In the genomic region with DNA sequence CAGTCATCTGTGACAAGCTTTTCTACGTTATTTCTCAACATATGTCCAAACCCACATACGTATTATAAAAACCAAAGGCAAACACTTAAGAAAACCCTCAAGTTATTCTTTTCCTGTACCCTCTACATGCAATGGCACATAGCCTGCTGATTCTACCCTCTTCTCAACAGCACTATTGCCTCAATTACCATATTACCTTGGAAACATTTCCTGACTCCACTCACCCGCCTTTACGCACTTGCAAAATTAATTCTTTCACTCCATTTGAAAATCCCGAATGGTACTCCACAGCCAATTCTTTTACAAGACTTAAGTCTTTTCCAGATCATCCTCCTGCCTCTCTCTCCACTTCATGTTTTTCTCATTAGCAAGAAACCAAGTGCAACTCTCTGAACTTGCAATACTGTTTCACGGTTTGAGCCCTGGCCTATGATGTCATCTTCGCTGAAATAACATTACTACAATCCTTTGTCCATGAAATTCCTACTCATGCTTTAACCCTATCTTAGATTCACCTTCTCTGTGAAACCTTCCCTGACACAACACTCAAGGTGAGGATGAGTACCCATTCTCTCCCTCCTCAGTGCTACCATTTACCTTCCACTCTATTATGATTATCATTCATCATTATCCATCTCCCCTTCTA, we compare ENCODE assay signal across 14 cellular contexts. TPM values are rescaled to one million over a fixed set of nuclear protein-coding genes. Genes with fewer than 3 reads are reported as not detected.
DNase-seq lines count a peak whose midpoint lies in the region; ATAC-seq, FAIRE-seq and TF ChIP-seq lines count a peak whose summit lies in the region.
"Had no signal": no experiment of that assay in that cellular context is flagged by ENCODE, and none has a peak within 500 bp of the region (broad histone marks: within the 10 kb centered on the region; RNA-seq: fewer than 3 reads in every experiment).

No MANE protein-coding gene starts in this region.

- WGBS in lung, 2 donors: 34 to 53% methylated on average over 7 of the region's 7 CpGs

- CTCF ChIA-PET in activated CD8-positive, alpha-beta memory T cell treated with anti-CD3 and anti-CD28 coated beads, Interleukin-2, amount 10 ng/mL, durations not matched to agents 7 days and 5 days (lab: Charles Lee): no interaction called here

- no peak overlapping the region for H3K4me3 ChIP-seq in astrocyte of the spinal cord (ENCODE audit: low read depth, low read length)
- H3K4me3 ChIP-seq in lung: no peak overlapping the region
- H3K4me3 ChIP-seq: hepatocyte had no signal

- no peaks in the 10 kb centered on the region for H3K9me3 Mint-ChIP-seq in HFFc6
- H3K9me3 Mint-ChIP-seq in activated CD8-positive, alpha-beta memory T cell treated with anti-CD3 and anti-CD28 coated beads, Interleukin-2, amount 10 ng/mL, durations not matched to agents 7 days and 5 days (ENCODE audit: low read depth): no peaks in the 10 kb centered on the region
- H3K9me3 Mint-ChIP-seq: CD8-positive, alpha-beta memory T cell had no signal

- TF ChIP-seq CTCF in HFFc6 (IDR thresholded peaks at IDR 0.05) (no peak), astrocyte of the spinal cord (IDR thresholded peaks at IDR 0.05; ENCODE audit: low read depth, low read length) (no peak), lung (IDR thresholded peaks at IDR 0.05; ENCODE audit: control extremely low read depth, extremely low read depth) (no peak)

- no peak overlapping the region for H3K27ac ChIP-seq in lung (ENCODE audit: low read depth in 1 of 2, low read length in 1 of 2)
- H3K27ac ChIP-seq: hepatocyte had no signal

- peaks cover 46% of the 10 kb centered on the region for H3K4me1 Mint-ChIP-seq in HFFc6 (ENCODE audit: low read depth)
- peaks cover 2% of the 10 kb centered on the region for H3K4me1 Mint-ChIP-seq in activated CD8-positive, alpha-beta memory T cell treated with anti-CD3 and anti-CD28 coated beads, Interleukin-2, amount 10 ng/mL, durations not matched to agents 7 days and 5 days

- H3K9me3 ChIP-seq in lung (ENCODE audit: control insufficient read depth in 2 of 2, insufficient read depth in 1 of 2, low read length in 1 of 2): no peaks in the 10 kb centered on the region

- H3K4me1 ChIP-seq in lung (ENCODE audit: control insufficient read depth in 2 of 2, insufficient read depth in 2 of 2, low read length in 2 of 2): peaks cover 7 to 24% of the 10 kb centered on the region in 2 donors

- H3K36me3 ChIP-seq in lung (ENCODE audit: control insufficient read depth in 2 of 2, insufficient read depth in 2 of 2, low read length in 2 of 2): no peaks in the 10 kb centered on the region

- no peak overlapping the region; the same call in none of the 2 replicates for H3K27ac Mint-ChIP-seq in HFFc6
- H3K27ac Mint-ChIP-seq in activated CD8-positive, alpha-beta memory T cell treated with anti-CD3 and anti-CD28 coated beads, Interleukin-2, amount 10 ng/mL, durations not matched to agents 7 days and 5 days: no peak overlapping the region
- H3K27ac Mint-ChIP-seq: CD8-positive, alpha-beta memory T cell had no signal

- in situ Hi-C loops in astrocyte of the spinal cord (cut with HindIII; ENCODE audit: low sequenced_read_pairs): no loop called here

- DNase-seq in AG20443 (ENCODE audit: low spot score) (peak; percentile 48), HFFc6 (peak; percentile 10), astrocyte of the spinal cord (ENCODE audit: low read depth, low spot score) (peak; percentile 74), lung (ENCODE audit: low spot score) (peak; percentile 35), RCC 7860 (ENCODE audit: low spot score) (no peak), urothelium cell line (ENCODE audit: low spot score) (no peak)
- DNase-seq in activated CD8-positive, alpha-beta memory T cell treated with anti-CD3 and anti-CD28 coated beads, Interleukin-2, amount 10 ng/mL, durations not matched to agents 7 days and 5 days: no peak
- no peak for DNase-seq in stimulated activated CD4-positive, alpha-beta T cell treated with anti-CD3 and anti-CD28 coated beads, Interleukin-12 subunit alpha, Interleukin-12 subunit beta, amount 100 ng/mL, for 4 hours
- DNase-seq: activated CD4-positive, alpha-beta T cell treated with anti-CD3 and anti-CD28 coated beads, Interleukin-2, amount 50 U/mL, for 4 hours; activated naive CD4-positive, alpha-beta T cell treated with anti-CD3 and anti-CD28 coated beads, Interleukin-2, amount 50 U/mL, for 16 hours; CD8-positive, alpha-beta memory T cell; effector CD8-positive, alpha-beta T cell; T-helper 1 cell had no signal

- no peak overlapping the region for H3K4me3 Mint-ChIP-seq in HFFc6
- H3K4me3 Mint-ChIP-seq in activated CD8-positive, alpha-beta memory T cell treated with anti-CD3 and anti-CD28 coated beads, Interleukin-2, amount 10 ng/mL, durations not matched to agents 7 days and 5 days: no peak overlapping the region
- H3K4me3 Mint-ChIP-seq: CD8-positive, alpha-beta memory T cell had no signal

- no peaks in the 10 kb centered on the region for H3K36me3 Mint-ChIP-seq in HFFc6 (ENCODE audit: low read depth)
- H3K36me3 Mint-ChIP-seq in activated CD8-positive, alpha-beta memory T cell treated with anti-CD3 and anti-CD28 coated beads, Interleukin-2, amount 10 ng/mL, durations not matched to agents 7 days and 5 days: no peaks in the 10 kb centered on the region
- H3K36me3 Mint-ChIP-seq: CD8-positive, alpha-beta memory T cell had no signal

- no peak for FAIRE-seq in RCC 7860 (lab: Jason Lieb, UNC)
- no peak for FAIRE-seq in urothelium cell line (lab: Jason Lieb, UNC)

- ATAC-seq in lung (ENCODE audit: insufficient read depth, low FRiP score): peak; percentile 75
- ATAC-seq in activated CD8-positive, alpha-beta memory T cell treated with anti-CD3 and anti-CD28 coated beads, Interleukin-2, amount 10 ng/mL, durations not matched to agents 7 days and 5 days: no peak

- H3K27me3 ChIP-seq in lung (ENCODE audit: control insufficient read depth, insufficient read depth): no peaks in the 10 kb centered on the region
- H3K27me3 ChIP-seq: hepatocyte had no signal

- H3K27me3 Mint-ChIP-seq in HFFc6 (ENCODE audit: insufficient read depth): no peaks in the 10 kb centered on the region
- H3K27me3 Mint-ChIP-seq in activated CD8-positive, alpha-beta memory T cell treated with anti-CD3 and anti-CD28 coated beads, Interleukin-2, amount 10 ng/mL, durations not matched to agents 7 days and 5 days: no peaks in the 10 kb centered on the region

RNA-seq across cellular contexts. Expression of a gene that starts 29.0 kb away (rescaled TPM):
- total RNA-seq in HFFc6 (2021; fragmentation: NEBNext Ultra II Directional; extraction: Animal tissue kit (Norgen Biotek cat#: 25700)): 10 to 100 TPM; 19.7 to 26.6 (median 24.3) TPM
- 10 to 100 TPM; 73.2 to 96.4 TPM for total RNA-seq in lung
- polyA plus RNA-seq in lung: 10 to 100 TPM; 11.2 to 25.3 TPM
- total RNA-seq in activated CD8-positive, alpha-beta memory T cell treated with anti-CD3 and anti-CD28 coated beads, Interleukin-2, amount 10 ng/mL, durations not matched to agents 7 days and 5 days: 1 to 10 TPM; 4.0 to 7.7 TPM

Comparison
In these comparisons a context has a peak if more than half of its experiments do, and no peak if none do; other contexts are left out.
1. DNase-seq: peak in AG20443 (single experiment), HFFc6 (single experiment), astrocyte of the spinal cord (single experiment) and lung (single experiment); none in RCC 7860 (single experiment), activated CD8-positive, alpha-beta memory T cell treated with anti-CD3 and anti-CD28 coated beads, Interleukin-2, amount 10 ng/mL, durations not matched to agents 7 days and 5 days (single experiment), urothelium cell line (single experiment) and stimulated activated CD4-positive, alpha-beta T cell treated with anti-CD3 and anti-CD28 coated beads, Interleukin-12 subunit alpha, Interleukin-12 subunit beta, amount 100 ng/mL, for 4 hours (single experiment).